Comparison of ENCODE assay signal across 20 cellular contexts in the genomic region with DNA sequence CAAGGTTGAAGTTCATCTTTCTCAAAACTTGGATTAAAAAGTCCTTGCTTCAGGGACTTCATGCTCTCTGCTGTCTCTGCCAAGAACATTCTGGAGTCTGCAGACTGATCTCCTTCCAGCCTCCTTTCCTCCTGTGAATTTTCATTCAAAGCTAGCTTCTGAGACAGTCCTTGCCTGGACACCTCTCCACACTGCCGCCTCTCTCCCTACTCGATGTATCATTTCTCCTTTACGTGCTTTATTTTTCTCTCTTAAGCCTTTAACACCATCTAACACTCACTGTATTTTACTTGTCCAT.
DNase-seq lines count a peak whose midpoint lies in the region; ATAC-seq, FAIRE-seq and TF ChIP-seq lines count a peak whose summit lies in the region.
"Had no signal": no experiment of that assay in that cellular context is flagged by ENCODE, and none has a peak within 500 bp of the region (broad histone marks: within the 10 kb centered on the region; RNA-seq: fewer than 3 reads in every experiment).

No MANE protein-coding gene starts in this region.

- no peak for TF ChIP-seq POLR2A in H54 (IDR thresholded peaks at IDR 0.05; ENCODE audit: low read depth, low read length)
- TF ChIP-seq POLR2A in gastrocnemius medialis (IDR thresholded peaks at IDR 0.05) = no peak
- no peak for TF ChIP-seq POLR2A in GM18505 (IDR thresholded peaks at IDR 0.05; ENCODE audit: borderline replicate concordance, extremely low read depth, insufficient read depth, insufficient read length)

- no peaks in the 10 kb centered on the region for H3K9me3 Mint-ChIP-seq in MCF 10A (ENCODE audit: unreplicated experiment)
- H3K9me3 Mint-ChIP-seq: CD4-positive, alpha-beta T cell; H9 had no signal

- H3K9ac ChIP-seq in mammary epithelial cell (ENCODE audit: insufficient read depth, low read length) = no peak overlapping the region

- no peaks in the 10 kb centered on the region for H3K36me3 ChIP-seq in mammary epithelial cell (ENCODE audit: insufficient read depth, low read length)
- no peaks in the 10 kb centered on the region for H3K36me3 ChIP-seq in gastrocnemius medialis

- DNase-seq in MCF 10A (ENCODE audit: unreplicated experiment) (no peak), mammary epithelial cell (no peak), H54 (ENCODE audit: insufficient read length, low spot score) (no peak), right cardiac atrium (no peak), gastrocnemius medialis (no peak), DMS79 (lab: John Stamatoyannopoulos, UW) (no peak)
- DNase-seq: AML-193; CD4-positive, alpha-beta T cell; GDM1; GOT3; H9; IMR-90 had no signal

- no peaks in the 10 kb centered on the region for H3K27me3 Mint-ChIP-seq in MCF 10A (ENCODE audit: insufficient read depth, unreplicated experiment)

- H3K4me1 Mint-ChIP-seq in MCF 10A (ENCODE audit: insufficient read depth, unreplicated experiment) = peaks cover 41% of the 10 kb centered on the region

- in situ Hi-C loops in mammary epithelial cell (cut with MboI; ENCODE audit: low sequenced_read_pairs in 2 of 2) (loop anchor here in 1 of 2 donors (5.0 kb wide), 1 partner anchor 51 kb away; no protein-coding TSS in a partner anchor), gastrocnemius medialis (cut with MboI; ENCODE audit: low sequenced_read_pairs in 4 of 4) (no loop called here)

- BruUV-seq in MCF 10A (replicated peaks; lab: Mats Ljungman, UMichigan) (no TSS peak), mammary epithelial cell (replicated peaks; lab: Mats Ljungman, UMichigan) (no TSS peak)

- 70% methylated on average over 3 of the region's 3 CpGs for WGBS in mammary epithelial cell (ENCODE audit: low coverage, missing lambda C conversion rate)
- 82% methylated on average over 3 of the region's 3 CpGs for WGBS in right cardiac atrium

- FAIRE-seq in H54 (lab: Jason Lieb, UNC) = peak; percentile 65
- FAIRE-seq: A549, D721Med, GM12892, HTR-8/SVneo had no signal

- intact Hi-C loops in MCF 10A (cut with micrococcal nuclease) (no loop called here), mammary epithelial cell (cut with micrococcal nuclease) (no loop called here), right cardiac atrium (cut with DNase I) (no loop called here), gastrocnemius medialis (cut with DNase I; ENCODE audit: low total_unique reads) (no loop called here)

- H3K36me3 Mint-ChIP-seq in MCF 10A (ENCODE audit: insufficient read depth, unreplicated experiment) = no peaks in the 10 kb centered on the region

- H3K4me1 ChIP-seq in mammary epithelial cell (ENCODE audit: insufficient read depth, low read length) (peaks cover 20% of the 10 kb centered on the region), right cardiac atrium (ENCODE audit: control insufficient read depth, insufficient read depth, low read length) (peaks cover 4% of the 10 kb centered on the region), gastrocnemius medialis (peaks cover 4 to 9% of the 10 kb centered on the region in 2 donors)

- no peaks in the 10 kb centered on the region for H4K20me1 ChIP-seq in mammary epithelial cell (ENCODE audit: insufficient read depth, low read length)

- no peak overlapping the region for H2AFZ ChIP-seq in mammary epithelial cell (ENCODE audit: low read depth, low read length)

- H3K4me3 ChIP-seq in mammary epithelial cell (replicated peaks in 1 of 3; ENCODE audit: insufficient read depth in 1 of 3, low read depth in 2 of 3, low read length in 3 of 3) = no peak overlapping the region
- H3K4me3 ChIP-seq in right cardiac atrium (ENCODE audit: low read length) = no peak overlapping the region
- no peak overlapping the region for H3K4me3 ChIP-seq in gastrocnemius medialis
- H3K4me3 ChIP-seq: A549 had no signal

- H3K27ac Mint-ChIP-seq in MCF 10A (ENCODE audit: low read depth, unreplicated experiment) = peak overlapping the region; percentile 18
- H3K27ac Mint-ChIP-seq: CD4-positive, alpha-beta T cell; H9 had no signal

- H3K27me3 ChIP-seq in mammary epithelial cell (ENCODE audit: insufficient read depth, low read length) = no peaks in the 10 kb centered on the region
- H3K27me3 ChIP-seq in right cardiac atrium (ENCODE audit: control insufficient read depth, insufficient read depth) = no peaks in the 10 kb centered on the region
- H3K27me3 ChIP-seq in gastrocnemius medialis = no peaks in the 10 kb centered on the region

- ATAC-seq in right cardiac atrium (peak; percentile 62 to 63), gastrocnemius medialis (peak; percentile 32 to 33), GM18505 (IDR thresholded peaks at IDR 0.05; ENCODE audit: unreplicated experiment) (no peak)
- ATAC-seq: A549 had no signal

- no peak overlapping the region for H3K4me2 ChIP-seq in mammary epithelial cell (ENCODE audit: insufficient read depth, low read depth, low read length)
- H3K4me2 ChIP-seq: A549 had no signal

- H3K4me3 Mint-ChIP-seq in MCF 10A (ENCODE audit: unreplicated experiment) = no peak overlapping the region
- H3K4me3 Mint-ChIP-seq: CD4-positive, alpha-beta T cell; H9 had no signal

- TF ChIP-seq CTCF in MCF 10A (IDR thresholded peaks at IDR 0.05; ENCODE audit: unreplicated experiment) (no peak), mammary epithelial cell (conservative IDR thresholded peaks at IDR 0.05 in 1 of 2, IDR thresholded peaks at IDR 0.05 in 1 of 2; ENCODE audit: extremely low read depth in 1 of 2, insufficient read depth in 1 of 2, low read depth in 1 of 2, low read length in 2 of 2) (no peak), gastrocnemius medialis (IDR thresholded peaks at IDR 0.05 in 4 of 5, conservative IDR thresholded peaks at IDR 0.05 in 1 of 5) (no peak)

- POLR2A ChIA-PET in MCF 10A (lab: Yijun Ruan, JAX) = interaction anchor here (0.8 to 1.8 kb wide), 3 partner anchors 10 to 283 kb away, joined by 3 to 12 read pairs (median 4); no protein-coding TSS in a partner anchor

- no peak overlapping the region for H3K27ac ChIP-seq in mammary epithelial cell (ENCODE audit: insufficient read depth, low read depth, low read length)
- H3K27ac ChIP-seq in right cardiac atrium (ENCODE audit: low read length) = no peak overlapping the region
- no peak overlapping the region for H3K27ac ChIP-seq in gastrocnemius medialis
- H3K27ac ChIP-seq: 22Rv1, A549, C4-2B had no signal

- dilution Hi-C loops in mammary epithelial cell (cut with HindIII; ENCODE audit: low sequenced_read_pairs) = no loop called here

- no peaks in the 10 kb centered on the region for H3K9me3 ChIP-seq in mammary epithelial cell (replicated peaks; ENCODE audit: insufficient read depth, low read length)
- no peaks in the 10 kb centered on the region for H3K9me3 ChIP-seq in right cardiac atrium (ENCODE audit: control insufficient read depth, low read length)
- H3K9me3 ChIP-seq in gastrocnemius medialis = no peaks in the 10 kb centered on the region
- H3K9me3 ChIP-seq: A549, Caco-2 had no signal

- CTCF ChIA-PET in MCF 10A (lab: Yijun Ruan, JAX) (interaction anchor here (0.7 kb wide), 1 partner anchor 334 kb away, joined by 4 read pairs; no protein-coding TSS in a partner anchor), mammary epithelial cell (lab: Charles Lee; ENCODE audit: low non-redundant PET) (no interaction called here)

- H3K79me2 ChIP-seq in mammary epithelial cell (ENCODE audit: insufficient read depth, low read length) = no peaks in the 10 kb centered on the region
